22 cellular contexts compared by ENCODE assay signal in the genomic region with DNA sequence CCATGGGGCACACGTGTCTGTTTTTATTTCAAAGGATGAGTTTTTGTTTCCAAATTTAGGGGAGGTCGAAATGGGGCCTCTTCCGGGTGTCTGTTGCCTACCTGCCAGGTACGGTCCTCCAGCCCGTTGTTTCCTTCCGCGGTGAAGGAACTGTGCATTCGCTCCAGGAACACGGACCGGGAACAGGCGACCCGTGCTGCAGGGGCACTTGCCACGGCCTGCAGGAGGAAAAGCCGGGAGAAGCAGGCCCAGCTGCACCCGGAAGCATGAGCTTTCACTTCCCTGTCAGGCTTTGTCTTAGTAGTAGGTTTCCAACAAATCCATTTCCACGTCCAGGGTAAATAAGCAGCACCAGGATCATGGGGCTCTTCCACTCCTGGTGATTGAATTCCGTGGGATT. TPM values are rescaled to one million over a fixed set of nuclear protein-coding genes. Genes with fewer than 3 reads are reported as not detected.
DNase-seq lines count a peak whose midpoint lies in the region; ATAC-seq, FAIRE-seq and TF ChIP-seq lines count a peak whose summit lies in the region.
"Had no signal": no experiment of that assay in that cellular context is flagged by ENCODE, and none has a peak within 500 bp of the region (broad histone marks: within the 10 kb centered on the region; RNA-seq: fewer than 3 reads in every experiment).

No MANE protein-coding gene starts in this region.

- no peak for TF ChIP-seq CTCF in WTC11 (IDR thresholded peaks at IDR 0.05)
- TF ChIP-seq CTCF in progenitor cell of endocrine pancreas (IDR thresholded peaks at IDR 0.05; ENCODE audit: unreplicated experiment): no peak

- POLR2A ChIA-PET in WTC11 (lab: Charles Lee): no interaction called here

- ATAC-seq in WTC11 (no peak), HG03108 (IDR thresholded peaks at IDR 0.05; ENCODE audit: unreplicated experiment) (no peak)
- ATAC-seq: K562 had no signal

- peaks cover 17% of the 10 kb centered on the region for H3K4me1 ChIP-seq in iPS-20b (ENCODE audit: insufficient read depth, low read length)
- H3K4me1 ChIP-seq: BE2C had no signal

- H3K36me3 ChIP-seq in iPS-20b (ENCODE audit: insufficient read depth, low read depth, low read length): peaks cover 81% of the 10 kb centered on the region

- H3K4me1 Mint-ChIP-seq in WTC11: peaks cover 67% of the 10 kb centered on the region
- H3K4me1 Mint-ChIP-seq in progenitor cell of endocrine pancreas (ENCODE audit: low read depth): no peaks in the 10 kb centered on the region

- no peaks in the 10 kb centered on the region for H3K9me3 ChIP-seq in iPS-20b (ENCODE audit: insufficient read depth, low read depth, low read length)
- H3K9me3 ChIP-seq: BE2C had no signal

- DNase-seq in HTR-8/SVneo (ENCODE audit: insufficient read length, low spot score) (no peak), WTC11 (ENCODE audit: low spot score) (no peak), progenitor cell of endocrine pancreas (ENCODE audit: low spot score, unreplicated experiment) (no peak), islet precursor cell (no peak), pons (ENCODE audit: low spot score) (no peak)
- DNase-seq: ACHN; BE2C; C1 segment of cervical spinal cord; CD4-positive, CD25-positive, alpha-beta regulatory T cell; CD8-positive, alpha-beta memory T cell; COR-L47; DMS153; DMS79; GDM1; GM23248; IMR-90 had no signal

- H3K9ac ChIP-seq in iPS-20b (ENCODE audit: low read depth, low read length): no peak overlapping the region
- H3K9ac ChIP-seq: GM23248 had no signal

- H3K4me3 ChIP-seq in iPS-20b (ENCODE audit: low read length): no peak overlapping the region
- H3K4me3 ChIP-seq: GM23248, K562 had no signal

- H3K27ac Mint-ChIP-seq in WTC11 (peak overlapping the region; percentile 88), progenitor cell of endocrine pancreas (peak overlapping the region; percentile 76)

- H3K4me3 Mint-ChIP-seq in WTC11 (no peak overlapping the region), progenitor cell of endocrine pancreas (ENCODE audit: low read depth) (no peak overlapping the region)
- H3K4me3 Mint-ChIP-seq: CD4-positive, CD25-positive, alpha-beta regulatory T cell; CD8-positive, alpha-beta memory T cell had no signal

- peaks cover 74% of the 10 kb centered on the region for H3K36me3 Mint-ChIP-seq in WTC11
- peaks cover 20% of the 10 kb centered on the region for H3K36me3 Mint-ChIP-seq in progenitor cell of endocrine pancreas (ENCODE audit: insufficient read depth)

- no peaks in the 10 kb centered on the region for H3K27me3 Mint-ChIP-seq in WTC11 (ENCODE audit: low read depth)
- no peaks in the 10 kb centered on the region for H3K27me3 Mint-ChIP-seq in progenitor cell of endocrine pancreas
- H3K27me3 Mint-ChIP-seq: CD4-positive, CD25-positive, alpha-beta regulatory T cell; CD8-positive, alpha-beta memory T cell had no signal

- peak; percentile 85 for FAIRE-seq in HTR-8/SVneo (lab: Jason Lieb, UNC)
- FAIRE-seq: A204.1, GM12892, GM18507, K562 had no signal

- peak overlapping the region; percentile 7 for H3K27ac ChIP-seq in iPS-20b (ENCODE audit: low read length)
- H3K27ac ChIP-seq: GM23248 had no signal

- H3K9me3 Mint-ChIP-seq in WTC11 (no peaks in the 10 kb centered on the region), progenitor cell of endocrine pancreas (ENCODE audit: low read depth) (no peaks in the 10 kb centered on the region)
- H3K9me3 Mint-ChIP-seq: CD4-positive, CD25-positive, alpha-beta regulatory T cell; CD8-positive, alpha-beta memory T cell had no signal

- no peaks in the 10 kb centered on the region for H3K27me3 ChIP-seq in iPS-20b (ENCODE audit: insufficient read depth, low read length)
- H3K27me3 ChIP-seq: BE2C had no signal

- CTCF ChIA-PET in WTC11 (lab: Charles Lee): interaction anchor here (0.9 to 1.9 kb wide), 3 partner anchors 18 to 25 kb away, joined by 3 to 6 read pairs (median 6); a partner anchor contains a TSS

TF ChIP-seq in WTC11, 78 proteins besides CTCF, POLR2A, EP300 and RAD21:
- TF ChIP-seq NR1H2 (CRISPR knock-in tag; IDR thresholded peaks at IDR 0.05) (no peak), ZNF416 (CRISPR knock-in tag; IDR thresholded peaks at IDR 0.05) (no peak), IRF2 (CRISPR knock-in tag; IDR thresholded peaks at IDR 0.05; ENCODE audit: borderline replicate concordance, low read depth) (no peak), SMAD3 (CRISPR knock-in tag; IDR thresholded peaks at IDR 0.05; ENCODE audit: borderline replicate concordance) (no peak), ELF4 (CRISPR knock-in tag; IDR thresholded peaks at IDR 0.05; ENCODE audit: low read depth) (no peak)
- TF ChIP-seq, protein P1, sequence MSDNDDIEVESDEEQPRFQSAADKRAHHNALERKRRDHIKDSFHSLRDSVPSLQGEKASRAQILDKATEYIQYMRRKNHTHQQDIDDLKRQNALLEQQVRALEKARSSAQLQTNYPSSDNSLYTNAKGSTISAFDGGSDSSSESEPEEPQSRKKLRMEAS (CRISPR knock-in tag; IDR thresholded peaks at IDR 0.05): no peak
- TF ChIP-seq, protein P2, sequence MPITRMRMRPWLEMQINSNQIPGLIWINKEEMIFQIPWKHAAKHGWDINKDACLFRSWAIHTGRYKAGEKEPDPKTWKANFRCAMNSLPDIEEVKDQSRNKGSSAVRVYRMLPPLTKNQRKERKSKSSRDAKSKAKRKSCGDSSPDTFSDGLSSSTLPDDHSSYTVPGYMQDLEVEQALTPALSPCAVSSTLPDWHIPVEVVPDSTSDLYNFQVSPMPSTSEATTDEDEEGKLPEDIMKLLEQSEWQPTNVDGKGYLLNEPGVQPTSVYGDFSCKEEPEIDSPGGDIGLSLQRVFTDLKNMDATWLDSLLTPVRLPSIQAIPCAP (CRISPR knock-in tag; IDR thresholded peaks at IDR 0.05): no peak
- TF ChIP-seq, protein P3, sequence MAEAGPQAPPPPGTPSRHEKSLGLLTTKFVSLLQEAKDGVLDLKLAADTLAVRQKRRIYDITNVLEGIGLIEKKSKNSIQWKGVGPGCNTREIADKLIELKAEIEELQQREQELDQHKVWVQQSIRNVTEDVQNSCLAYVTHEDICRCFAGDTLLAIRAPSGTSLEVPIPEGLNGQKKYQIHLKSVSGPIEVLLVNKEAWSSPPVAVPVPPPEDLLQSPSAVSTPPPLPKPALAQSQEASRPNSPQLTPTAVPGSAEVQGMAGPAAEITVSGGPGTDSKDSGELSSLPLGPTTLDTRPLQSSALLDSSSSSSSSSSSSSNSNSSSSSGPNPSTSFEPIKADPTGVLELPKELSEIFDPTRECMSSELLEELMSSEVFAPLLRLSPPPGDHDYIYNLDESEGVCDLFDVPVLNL (CRISPR knock-in tag; IDR thresholded peaks at IDR 0.05; ENCODE audit: borderline replicate concordance, low read depth): no peak

RNA-seq across cellular contexts. Expression of a gene that starts 17.0 kb away (rescaled TPM):
- total RNA-seq in WTC11 (2021) (35.3 to 39.9 TPM (median 35.8 TPM) in 3 replicates), progenitor cell of endocrine pancreas (55.4 and 56.3 TPM in 2 replicates)

RNA-seq across cellular contexts. Expression of a gene that starts 24.6 kb away (rescaled TPM):
- total RNA-seq in WTC11 (2021) (89.1 to 116 TPM (median 113 TPM) in 3 replicates), progenitor cell of endocrine pancreas (78.8 and 85.6 TPM in 2 replicates)
